1 cellular context compared by ENCODE assay signal in genomic region chr11:62433553-62434301, GRCh38.
TF ChIP-seq lines count a peak whose summit lies in the region.

No MANE protein-coding gene starts in this region.

TF ChIP-seq in IMR-90, 13 proteins besides CTCF, POLR2A, EP300 and RAD21 (continued from another document):
- TF ChIP-seq RFX5 (IDR thresholded peaks at IDR 0.05; ENCODE audit: low read depth, low read length) (no peak), RCOR1 (IDR thresholded peaks at IDR 0.05; ENCODE audit: insufficient replicate concordance, low read length) (no peak), MAZ (IDR thresholded peaks at IDR 0.05; ENCODE audit: borderline replicate concordance, low read depth, low read length) (no peak), NFE2L2 (IDR thresholded peaks at IDR 0.05; ENCODE audit: low read depth, low read length) (no peak), MXI1 (IDR thresholded peaks at IDR 0.05; ENCODE audit: borderline replicate concordance, low read depth, low read length) (no peak), ELK1 (IDR thresholded peaks at IDR 0.05; ENCODE audit: borderline replicate concordance, low read depth, low read length) (no peak)
TF ChIP-seq in IMR-90: peak in this region for 0.
